ENCODE assay signal across 10 cellular contexts in the genomic region with DNA sequence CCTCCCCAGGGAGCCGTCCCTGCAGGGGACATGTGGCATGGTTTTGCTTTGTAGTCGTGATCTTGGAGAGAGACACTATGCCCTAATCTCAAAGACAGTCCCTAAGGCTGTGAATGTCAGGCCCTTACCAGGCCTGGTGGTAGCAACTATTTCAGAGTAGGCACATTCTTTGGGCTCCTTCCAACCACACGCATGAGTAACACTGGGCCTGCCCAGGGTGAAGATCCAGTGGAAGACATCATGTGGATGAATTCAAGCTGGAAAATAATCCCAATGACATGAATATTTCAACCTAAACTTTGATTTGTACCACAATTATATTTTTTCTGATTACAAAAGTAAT. TPM values are rescaled to one million over a fixed set of nuclear protein-coding genes. Genes with fewer than 3 reads are reported as not detected.
DNase-seq lines count a peak whose midpoint lies in the region; ATAC-seq and TF ChIP-seq lines count a peak whose summit lies in the region.
"Had no signal": no experiment of that assay in that cellular context is flagged by ENCODE, and none has a peak within 500 bp of the region (broad histone marks: within the 10 kb centered on the region; RNA-seq: fewer than 3 reads in every experiment).

No MANE protein-coding gene starts in this region.

- WGBS in tibial nerve, 2 donors, result 38 to 47% methylated on average over 2 to 3 of the region's 3 CpGs

- no peak for TF ChIP-seq EP300 in Ishikawa (IDR thresholded peaks at IDR 0.05; ENCODE audit: borderline replicate concordance)
- peak in 1 of 2 donors; percentile 63 for TF ChIP-seq EP300 in tibial nerve (IDR thresholded peaks at IDR 0.05)

- peak overlapping the region; percentile 71 to 89 (median 80) for H3K27ac ChIP-seq in tibial nerve

- H3K4me3 Mint-ChIP-seq in MCF 10A (ENCODE audit: unreplicated experiment), result peak overlapping the region; percentile 64
- H3K4me3 Mint-ChIP-seq in progenitor cell of endocrine pancreas (ENCODE audit: low read depth), result no peak overlapping the region

- no peak for ATAC-seq in HG02642 (IDR thresholded peaks at IDR 0.05; ENCODE audit: poor library complexity, unreplicated experiment)

- no peaks in the 10 kb centered on the region for H3K36me3 Mint-ChIP-seq in MCF 10A (ENCODE audit: insufficient read depth, unreplicated experiment)
- no peaks in the 10 kb centered on the region for H3K36me3 Mint-ChIP-seq in progenitor cell of endocrine pancreas (ENCODE audit: insufficient read depth)

- H3K4me1 Mint-ChIP-seq in MCF 10A (ENCODE audit: insufficient read depth, unreplicated experiment) (peaks cover 16% of the 10 kb centered on the region), progenitor cell of endocrine pancreas (ENCODE audit: low read depth) (no peaks in the 10 kb centered on the region)

- H3K4me1 ChIP-seq in tibial nerve, result peaks cover 0 to 29% (median 11%) of the 10 kb centered on the region in 4 donors

- POLR2A ChIA-PET in MCF 10A (lab: Yijun Ruan, JAX), result interaction anchor here (0.6 to 3.0 kb wide), 6 partner anchors 10 to 250 kb away, joined by 3 to 36 read pairs (median 6); a partner anchor contains a TSS

- peak; percentile 94 for DNase-seq in MCF 10A (ENCODE audit: unreplicated experiment)
- peak; percentile 86 for DNase-seq in islet precursor cell
- peak in 1 of 2 donors; percentile 66 for DNase-seq in tibial nerve (ENCODE audit: low spot score in 2 of 2)
- no peak for DNase-seq in progenitor cell of endocrine pancreas (ENCODE audit: low spot score, unreplicated experiment)
- DNase-seq in UCSD-AML1 (lab: John Stamatoyannopoulos, UW; ENCODE audit: unreplicated experiment), result no peak
- DNase-seq in NCI-H187 treated with DMSO at 0.1 percent for 48 hours (lab: John Stamatoyannopoulos, UW), result no peak
- DNase-seq: activated CD4-positive, alpha-beta T cell treated with anti-CD3 and anti-CD28 coated beads, Interleukin-2, amount 50 U/mL, for 48 hours; NCI-H748 treated with DMSO at 0.1 percent for 48 hours had no signal

- no peaks in the 10 kb centered on the region for H3K27me3 ChIP-seq in tibial nerve

- TF ChIP-seq RAD21 in Ishikawa (IDR thresholded peaks at IDR 0.05; ENCODE audit: low read depth), result no peak

- H3K9me3 Mint-ChIP-seq in MCF 10A (ENCODE audit: unreplicated experiment) (no peaks in the 10 kb centered on the region), progenitor cell of endocrine pancreas (ENCODE audit: low read depth) (no peaks in the 10 kb centered on the region)

- H3K9me3 ChIP-seq in tibial nerve, result no peaks in the 10 kb centered on the region

- BruUV-seq in MCF 10A (replicated peaks; lab: Mats Ljungman, UMichigan), result no TSS peak

- CTCF ChIA-PET in MCF 10A (lab: Yijun Ruan, JAX), result interaction anchor here (1.0 kb wide), 1 partner anchor 14 kb away, joined by 3 read pairs; no protein-coding TSS in a partner anchor

- H3K27ac Mint-ChIP-seq in MCF 10A (ENCODE audit: low read depth, unreplicated experiment), result peak overlapping the region; percentile 92
- no peak overlapping the region for H3K27ac Mint-ChIP-seq in progenitor cell of endocrine pancreas

- TF ChIP-seq CTCF in MCF 10A (IDR thresholded peaks at IDR 0.05; ENCODE audit: unreplicated experiment) (no peak), tibial nerve (IDR thresholded peaks at IDR 0.05) (no peak), progenitor cell of endocrine pancreas (IDR thresholded peaks at IDR 0.05; ENCODE audit: unreplicated experiment) (no peak)

- H3K36me3 ChIP-seq in tibial nerve, result no peaks in the 10 kb centered on the region

- intact Hi-C loops in MCF 10A (cut with micrococcal nuclease), result loop anchor here (1.0 to 5.0 kb wide), 2 partner anchors 39 to 66 kb away; a partner anchor contains a TSS

- H3K27me3 Mint-ChIP-seq in MCF 10A (ENCODE audit: insufficient read depth, unreplicated experiment), result no peaks in the 10 kb centered on the region
- H3K27me3 Mint-ChIP-seq in progenitor cell of endocrine pancreas, result peaks cover 52% of the 10 kb centered on the region

- no peak overlapping the region for H3K4me3 ChIP-seq in tibial nerve

- no peak for TF ChIP-seq POLR2A in tibial nerve (IDR thresholded peaks at IDR 0.05)

TF ChIP-seq in Ishikawa, 13 proteins besides CTCF, POLR2A, EP300 and RAD21:
- TF ChIP-seq TEAD4 (IDR thresholded peaks at IDR 0.05), result peak; percentile 29; the same call in 1 of the 2 replicates
- no peak for TF ChIP-seq YY1 (IDR thresholded peaks at IDR 0.05; ENCODE audit: low read depth)

RNA-seq across cellular contexts. Expression of a gene that starts 39.5 kb away (rescaled TPM):
- total RNA-seq in MCF 10A (2022), result 11.2 and 12.4 TPM in 2 replicates
- 10 to 100 TPM; 66.9 to 91.7 (median 80.5) TPM for total RNA-seq in tibial nerve
- 28.9 and 31.8 TPM in 2 replicates for total RNA-seq in progenitor cell of endocrine pancreas

Comparison
In these comparisons a context has a peak if more than half of its experiments do, and no peak if none do; other contexts are left out.
1. DNase-seq: peak in MCF 10A (single experiment) and islet precursor cell (single experiment); none in progenitor cell of endocrine pancreas (single experiment), UCSD-AML1 (single experiment) and NCI-H187 treated with DMSO at 0.1 percent for 48 hours (single experiment).